Comparison of ENCODE assay signal across 9 cellular contexts in the genomic region with DNA sequence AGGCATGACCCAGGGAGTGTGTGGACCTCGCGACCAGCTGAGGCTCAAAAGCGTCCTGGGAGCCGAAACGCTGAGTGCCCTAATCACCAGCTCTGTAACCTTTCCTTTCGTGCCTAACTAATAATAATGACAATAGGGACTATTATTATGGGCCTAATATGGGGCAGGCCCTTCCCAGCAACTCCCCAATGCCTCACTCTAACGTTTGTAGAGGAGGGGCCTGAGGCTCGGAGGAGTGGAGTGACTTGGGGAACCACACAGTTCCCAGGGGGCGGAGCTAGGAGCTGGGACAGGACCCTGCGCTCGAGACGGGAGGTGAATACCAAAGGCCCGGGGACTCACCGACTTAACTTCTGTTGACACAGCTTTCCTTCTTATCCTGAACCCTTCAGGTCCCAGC. TPM values are rescaled to one million over a fixed set of nuclear protein-coding genes. Genes with fewer than 3 reads are reported as not detected.
DNase-seq lines count a peak whose midpoint lies in the region; ATAC-seq, FAIRE-seq and TF ChIP-seq lines count a peak whose summit lies in the region.
"Had no signal": no experiment of that assay in that cellular context is flagged by ENCODE, and none has a peak within 500 bp of the region (broad histone marks: within the 10 kb centered on the region; RNA-seq: fewer than 3 reads in every experiment).

No MANE protein-coding gene starts in this region.

- intact Hi-C loops in mammary epithelial cell (cut with micrococcal nuclease), result loop anchor here (1.0 to 5.0 kb wide), 3 partner anchors 48 to 234 kb away; no protein-coding TSS in a partner anchor

- no TSS peak for BruUV-seq in mammary epithelial cell (replicated peaks; lab: Mats Ljungman, UMichigan)

- in situ Hi-C loops in T47D (cut with HindIII; ENCODE audit: low pct_unique_long_range_greater_than_20kb, low sequenced_read_pairs) (no loop called here), mammary epithelial cell (cut with MboI; ENCODE audit: low sequenced_read_pairs in 2 of 2) (loop anchor here in 1 of 2 donors (5.0 to 10.0 kb wide), 2 partner anchors 153 to 436 kb away; no protein-coding TSS in a partner anchor)

- no peaks in the 10 kb centered on the region for H3K27me3 ChIP-seq in mammary epithelial cell (ENCODE audit: insufficient read depth, low read length)
- H3K27me3 ChIP-seq: BE2C had no signal

- H3K4me3 ChIP-seq in mammary epithelial cell (replicated peaks in 1 of 3; ENCODE audit: insufficient read depth in 1 of 3, low read depth in 2 of 3, low read length in 3 of 3), result no peak overlapping the region

- H2AFZ ChIP-seq in mammary epithelial cell (ENCODE audit: low read depth, low read length), result no peak overlapping the region

- H3K4me1 ChIP-seq in mammary epithelial cell (ENCODE audit: insufficient read depth, low read length), result peaks cover 24% of the 10 kb centered on the region

- peaks cover 3% of the 10 kb centered on the region for H4K20me1 ChIP-seq in mammary epithelial cell (ENCODE audit: insufficient read depth, low read length)

- peaks cover 21% of the 10 kb centered on the region for H3K79me2 ChIP-seq in mammary epithelial cell (ENCODE audit: insufficient read depth, low read length)

- dilution Hi-C loops in mammary epithelial cell (cut with HindIII; ENCODE audit: low sequenced_read_pairs), result no loop called here

- no peaks in the 10 kb centered on the region for H3K36me3 Mint-ChIP-seq in glutamatergic neuron (ENCODE audit: unreplicated experiment)

- H3K9me3 ChIP-seq in mammary epithelial cell (replicated peaks; ENCODE audit: insufficient read depth, low read length), result no peaks in the 10 kb centered on the region
- H3K9me3 ChIP-seq: BE2C had no signal

- H3K4me2 ChIP-seq in mammary epithelial cell (ENCODE audit: insufficient read depth, low read depth, low read length), result no peak overlapping the region

- DNase-seq in T47D (ENCODE audit: low read depth in 1 of 2, low spot score in 1 of 2) (peak; percentile 69 to 79), mammary epithelial cell (no peak), NCI-H510A (lab: John Stamatoyannopoulos, UW) (peak; percentile 75), glutamatergic neuron (no peak), RCC 7860 (ENCODE audit: low spot score) (no peak), OCI-M1 (lab: John Stamatoyannopoulos, UW) (no peak)
- DNase-seq in stimulated activated naive CD8-positive, alpha-beta T cell treated with anti-CD3 and anti-CD28 coated beads, Interleukin-15, amount 100 ng/mL, for 72 hours, result no peak
- DNase-seq: BE2C had no signal

- H3K4me3 Mint-ChIP-seq in glutamatergic neuron (ENCODE audit: unreplicated experiment), result peak overlapping the region; percentile 70
- peak overlapping the region; percentile 86 to 93 for H3K4me3 Mint-ChIP-seq in stimulated activated naive CD8-positive, alpha-beta T cell treated with anti-CD3 and anti-CD28 coated beads, Interleukin-15, amount 100 ng/mL, for 72 hours

- H3K9ac ChIP-seq in mammary epithelial cell (ENCODE audit: insufficient read depth, low read length), result no peak overlapping the region

- H3K27ac Mint-ChIP-seq in glutamatergic neuron (ENCODE audit: unreplicated experiment), result no peak overlapping the region
- H3K27ac Mint-ChIP-seq in stimulated activated naive CD8-positive, alpha-beta T cell treated with anti-CD3 and anti-CD28 coated beads, Interleukin-15, amount 100 ng/mL, for 72 hours, result no peak overlapping the region

- TF ChIP-seq CTCF in mammary epithelial cell (conservative IDR thresholded peaks at IDR 0.05 in 1 of 2, IDR thresholded peaks at IDR 0.05 in 1 of 2; ENCODE audit: extremely low read depth in 1 of 2, insufficient read depth in 1 of 2, low read depth in 1 of 2, low read length in 2 of 2) (no peak), glutamatergic neuron (IDR thresholded peaks at IDR 0.05; ENCODE audit: partially characterized antibody, unreplicated experiment) (no peak)

- no peak for ATAC-seq in stimulated activated naive CD8-positive, alpha-beta T cell treated with anti-CD3 and anti-CD28 coated beads, Interleukin-15, amount 100 ng/mL, for 72 hours
- no peak for ATAC-seq in HG03432 (IDR thresholded peaks at IDR 0.05; ENCODE audit: unreplicated experiment)

- H3K9me3 Mint-ChIP-seq in glutamatergic neuron (ENCODE audit: unreplicated experiment), result peaks cover 20% of the 10 kb centered on the region
- no peaks in the 10 kb centered on the region for H3K9me3 Mint-ChIP-seq in stimulated activated naive CD8-positive, alpha-beta T cell treated with anti-CD3 and anti-CD28 coated beads, Interleukin-15, amount 100 ng/mL, for 72 hours

- CTCF ChIA-PET in mammary epithelial cell (lab: Charles Lee; ENCODE audit: low non-redundant PET), result interaction anchor here (0.5 kb wide), 1 partner anchor 80 kb away, joined by 5 read pairs; no protein-coding TSS in a partner anchor

- no peak for FAIRE-seq in RCC 7860 (lab: Jason Lieb, UNC)

- H3K36me3 ChIP-seq in mammary epithelial cell (ENCODE audit: insufficient read depth, low read length), result no peaks in the 10 kb centered on the region
- H3K36me3 ChIP-seq: BE2C had no signal

- no peak overlapping the region for H3K27ac ChIP-seq in mammary epithelial cell (ENCODE audit: insufficient read depth, low read depth, low read length)

- peaks cover 15% of the 10 kb centered on the region for H3K4me1 Mint-ChIP-seq in glutamatergic neuron (ENCODE audit: low read depth, unreplicated experiment)
- peaks cover 6% of the 10 kb centered on the region for H3K4me1 Mint-ChIP-seq in stimulated activated naive CD8-positive, alpha-beta T cell treated with anti-CD3 and anti-CD28 coated beads, Interleukin-15, amount 100 ng/mL, for 72 hours

- WGBS in mammary epithelial cell (ENCODE audit: low coverage, missing lambda C conversion rate), result 70% methylated on average over 13 of the region's 14 CpGs

- peaks cover 18% of the 10 kb centered on the region for H3K27me3 Mint-ChIP-seq in glutamatergic neuron (ENCODE audit: unreplicated experiment)
- H3K27me3 Mint-ChIP-seq in stimulated activated naive CD8-positive, alpha-beta T cell treated with anti-CD3 and anti-CD28 coated beads, Interleukin-15, amount 100 ng/mL, for 72 hours, result peaks cover 6% of the 10 kb centered on the region

RNA-seq across cellular contexts. Expression of a gene that starts 0.9 kb away (rescaled TPM):
- total RNA-seq in mammary epithelial cell (10 to 100 TPM; 13.5 to 34.2 TPM), glutamatergic neuron (ENCODE audit: unreplicated experiment) (36.0 TPM)
- 7.0 TPM for polyA plus RNA-seq in mammary epithelial cell
- polyA minus RNA-seq in mammary epithelial cell, result 1.4 TPM

Comparison
In these comparisons a context has a peak if more than half of its experiments do, and no peak if none do; other contexts are left out.
1. DNase-seq: peak in T47D (2 of 2) and NCI-H510A (single experiment); none in mammary epithelial cell (single experiment), glutamatergic neuron (single experiment), stimulated activated naive CD8-positive, alpha-beta T cell treated with anti-CD3 and anti-CD28 coated beads, Interleukin-15, amount 100 ng/mL, for 72 hours (0 of 2), RCC 7860 (single experiment) and OCI-M1 (single experiment).